Comparison of ENCODE assay signal across 8 cellular contexts in genomic region chr1:17440074-17440826, GRCh38. TPM values are rescaled to one million over a fixed set of nuclear protein-coding genes. Genes with fewer than 3 reads are reported as not detected.
A peak's percentile ranks its signal among the peaks of the same experiment; 100 is the strongest.
DNase-seq lines count a peak whose midpoint lies in the region; ATAC-seq and TF ChIP-seq lines count a peak whose summit lies in the region.

No MANE protein-coding gene starts in this region.

- H3K36me3 ChIP-seq in HEK293 (ENCODE audit: control insufficient read depth in 2 of 2, insufficient read depth in 1 of 2, low read length in 2 of 2) (peaks cover 10 to 21% of the 10 kb centered on the region in 2 experiments), hepatocyte (replicated peaks; ENCODE audit: insufficient read depth, low read depth) (no peaks in the 10 kb centered on the region), smooth muscle cell (ENCODE audit: low read depth) (no peaks in the 10 kb centered on the region), mucosa of descending colon (ENCODE audit: low read depth) (no peaks in the 10 kb centered on the region)

- H3K9me3 ChIP-seq in HEK293 (ENCODE audit: control insufficient read depth, insufficient read depth, low read depth, low read length) (no peaks in the 10 kb centered on the region), hepatocyte (ENCODE audit: low read depth) (no peaks in the 10 kb centered on the region), smooth muscle cell (replicated peaks; ENCODE audit: low read depth) (no peaks in the 10 kb centered on the region), mucosa of descending colon (no peaks in the 10 kb centered on the region)

- H3K27me3 ChIP-seq in hepatocyte (no peaks in the 10 kb centered on the region), smooth muscle cell (ENCODE audit: low read depth) (no peaks in the 10 kb centered on the region)

- H3F3A ChIP-seq in smooth muscle cell (ENCODE audit: low read depth) = peaks cover 19% of the 10 kb centered on the region

- H3K9me2 ChIP-seq in hepatocyte (replicated peaks; ENCODE audit: insufficient read depth) = no peaks in the 10 kb centered on the region

- intact Hi-C loops in activated CD4-positive, alpha-beta memory T cell treated with anti-CD3 and anti-CD28 coated beads for 36 hours (cut with micrococcal nuclease) = no loop called here
- intact Hi-C loops in mucosa of descending colon (cut with DNase I, micrococcal nuclease) = no loop called here

- CTCF ChIA-PET in HEK293 (lab: Yijun Ruan, JAX) = interaction anchor here (0.5 to 1.5 kb wide), 12 partner anchors 13 to 1553 kb away, joined by 3 to 5 read pairs (median 3); no protein-coding TSS in a partner anchor
- CTCF ChIA-PET in activated CD4-positive, alpha-beta memory T cell treated with anti-CD3 and anti-CD28 coated beads for 36 hours (lab: Charles Lee) = interaction anchor here (0.5 to 0.8 kb wide), 2 partner anchors 13 to 21 kb away, joined by 3 to 4 read pairs; no protein-coding TSS in a partner anchor

- H3K27ac ChIP-seq in HEK293 (ENCODE audit: extremely low read depth, low read depth, low read length) (peak overlapping the region; percentile 99), hepatocyte (peak overlapping the region; percentile 53), smooth muscle cell (ENCODE audit: low read depth) (peak overlapping the region; percentile 91)

- H3K9me3 Mint-ChIP-seq in activated CD4-positive, alpha-beta memory T cell treated with anti-CD3 and anti-CD28 coated beads for 36 hours = no peaks in the 10 kb centered on the region

- H3K9ac ChIP-seq in smooth muscle cell (ENCODE audit: low read depth) = peak overlapping the region; percentile 59

- H3K4me3 ChIP-seq in HEK293 (ENCODE audit: low read depth, low read length) (peak overlapping the region; percentile 81), hepatocyte (peak overlapping the region; percentile 24), smooth muscle cell (peak overlapping the region; percentile 56), mucosa of descending colon (no peak overlapping the region)

- H3K4me1 Mint-ChIP-seq in activated CD4-positive, alpha-beta memory T cell treated with anti-CD3 and anti-CD28 coated beads for 36 hours (ENCODE audit: low read depth) = peaks cover 35% of the 10 kb centered on the region

- H3K4me1 ChIP-seq in HEK293 (ENCODE audit: control insufficient read depth, insufficient read depth, low read length) (peaks cover 10% of the 10 kb centered on the region), hepatocyte (ENCODE audit: insufficient read depth) (peaks cover 25% of the 10 kb centered on the region), smooth muscle cell (ENCODE audit: low read depth) (peaks cover 34% of the 10 kb centered on the region), mucosa of descending colon (ENCODE audit: low read depth) (peaks cover 19% of the 10 kb centered on the region)

- H2AFZ ChIP-seq in hepatocyte (peak overlapping the region; percentile 39), smooth muscle cell (ENCODE audit: low read depth) (peak overlapping the region; percentile 71)

- H3K4me2 ChIP-seq in hepatocyte (peak overlapping the region; percentile 80), smooth muscle cell (peak overlapping the region; percentile 92)

- POLR2A ChIA-PET in HEK293 (lab: Yijun Ruan, JAX) = interaction anchor here (0.5 to 1.6 kb wide), 7 partner anchors 15 to 1916 kb away, joined by 3 to 6 read pairs (median 3); partner anchors contain the start of gene CASP9
- POLR2A ChIA-PET in activated CD4-positive, alpha-beta memory T cell treated with anti-CD3 and anti-CD28 coated beads for 36 hours (lab: Charles Lee) = no interaction called here

- DNase-seq in activated CD4-positive, alpha-beta memory T cell treated with anti-CD3 and anti-CD28 coated beads for 36 hours = no peak
- DNase-seq in hepatocyte (ENCODE audit: low spot score) (no peak), smooth muscle cell (lab: John Stamatoyannopoulos, UW; ENCODE audit: unreplicated experiment) (no peak), NCI-H446 treated with DMSO at 0.1 percent for 48 hours (lab: John Stamatoyannopoulos, UW) (no peak), OCI-M2 (lab: John Stamatoyannopoulos, UW; ENCODE audit: unreplicated experiment) (no peak), mucosa of descending colon (no peak)

- no peak for TF ChIP-seq CTCF in HEK293 (tag by site-specific recombination; IDR thresholded peaks at IDR 0.05)
- no peak for TF ChIP-seq CTCF in hepatocyte (IDR thresholded peaks at IDR 0.05; ENCODE audit: poor library complexity)
- TF ChIP-seq CTCF in smooth muscle cell (IDR thresholded peaks at IDR 0.05; ENCODE audit: borderline replicate concordance, insufficient read depth, poor library complexity, severe bottlenecking) = no peak
- TF ChIP-seq CTCF in mucosa of descending colon (IDR thresholded peaks at IDR 0.05) = no peak

- ATAC-seq in mucosa of descending colon (no peak), HG03280 (IDR thresholded peaks at IDR 0.05; ENCODE audit: unreplicated experiment) (no peak)

- H3K4me3 Mint-ChIP-seq in activated CD4-positive, alpha-beta memory T cell treated with anti-CD3 and anti-CD28 coated beads for 36 hours = peak overlapping the region; percentile 74

- H3K27me3 Mint-ChIP-seq in activated CD4-positive, alpha-beta memory T cell treated with anti-CD3 and anti-CD28 coated beads for 36 hours = no peaks in the 10 kb centered on the region

- H3K36me3 Mint-ChIP-seq in activated CD4-positive, alpha-beta memory T cell treated with anti-CD3 and anti-CD28 coated beads for 36 hours = peaks cover 25% of the 10 kb centered on the region

- H3K27ac Mint-ChIP-seq in activated CD4-positive, alpha-beta memory T cell treated with anti-CD3 and anti-CD28 coated beads for 36 hours = peak overlapping the region; percentile 64

- H3K79me2 ChIP-seq in hepatocyte (peaks cover 32% of the 10 kb centered on the region), smooth muscle cell (ENCODE audit: low read depth) (peaks cover 22% of the 10 kb centered on the region)

- 27% methylated on average over 18 of the region's 18 CpGs for WGBS in hepatocyte (ENCODE audit: low lambda C conversion rate, missing lambda C conversion rate)
- 20% methylated on average over 18 of the region's 18 CpGs for WGBS in smooth muscle cell (ENCODE audit: low lambda C conversion rate)

- H4K20me1 ChIP-seq in hepatocyte (ENCODE audit: insufficient read depth, poor library complexity, severe bottlenecking) = peaks cover 19% of the 10 kb centered on the region
- peaks cover 21% of the 10 kb centered on the region for H4K20me1 ChIP-seq in smooth muscle cell (ENCODE audit: low read depth)

TF ChIP-seq in HEK293, 187 proteins besides CTCF, POLR2A, EP300 and RAD21 (continues in another document):
- TF ChIP-seq ZSCAN18 (tag by site-specific recombination; IDR thresholded peaks at IDR 0.05) (no peak), ELK4 (IDR thresholded peaks at IDR 0.05; ENCODE audit: borderline replicate concordance, low read depth, low read length) (no peak), ZNF335 (tag by site-specific recombination; conservative IDR thresholded peaks at IDR 0.05) (peak; percentile 11), SETDB1 (IDR thresholded peaks at IDR 0.05; ENCODE audit: insufficient read length, low read length) (no peak), EGR2 (tag by site-specific recombination; IDR thresholded peaks at IDR 0.05; ENCODE audit: low read depth) (no peak), ZNF621 (tag by site-specific recombination; IDR thresholded peaks at IDR 0.05) (no peak), ZNF221 (tag by site-specific recombination; IDR thresholded peaks at IDR 0.05; ENCODE audit: borderline replicate concordance) (no peak), PATZ1 (tag by site-specific recombination; IDR thresholded peaks at IDR 0.05) (no peak), ZNF600 (tag by site-specific recombination; IDR thresholded peaks at IDR 0.05) (peak; percentile 61; the same call in 1 of the 2 replicates), SP3 (tag by site-specific recombination; IDR thresholded peaks at IDR 0.05) (no peak), ZNF530 (tag by site-specific recombination; IDR thresholded peaks at IDR 0.05; ENCODE audit: low read depth) (no peak)

RNA-seq across cellular contexts. Expression of gene RCC2, which starts 0.8 kb away (rescaled TPM):
- total RNA-seq in activated CD4-positive, alpha-beta memory T cell treated with anti-CD3 and anti-CD28 coated beads for 36 hours = 10 to 100 TPM; 90.6 to 91.0 TPM
- 42.1 and 56.9 TPM in 2 replicates for total RNA-seq in hepatocyte
- polyA plus RNA-seq in hepatocyte = 22.5 and 25.1 TPM in 2 replicates
- 35.2 and 44.5 TPM in 2 replicates for total RNA-seq in smooth muscle cell
- 21.2 and 28.0 TPM in 2 replicates for polyA plus RNA-seq in smooth muscle cell
- total RNA-seq in mucosa of descending colon = 10 to 100 TPM; 47.1 to 73.3 (median 55.1) TPM
